In genomic region chr12:82109243-82109642, GRCh38 we compare ENCODE assay signal across 8 cellular contexts.
"Had no signal": no experiment of that assay in that cellular context is flagged by ENCODE, and none has a peak within 500 bp of the region (broad histone marks: within the 10 kb centered on the region; RNA-seq: fewer than 3 reads in every experiment).

No MANE protein-coding gene starts in this region.

- H3K4me3 ChIP-seq: GM23338 had no signal

- H2AFZ ChIP-seq: GM23338 had no signal

- DNase-seq: H9, HCEC 1CT, KBM-7 had no signal

- FAIRE-seq: H1, H54, HepG2 had no signal

- ATAC-seq: GM23338, HepG2 had no signal

- H3K27ac ChIP-seq: HL-60 had no signal

- H3K4me2 ChIP-seq: GM23338 had no signal
